ENCODE assay signal across 11 cellular contexts in the genomic region with DNA sequence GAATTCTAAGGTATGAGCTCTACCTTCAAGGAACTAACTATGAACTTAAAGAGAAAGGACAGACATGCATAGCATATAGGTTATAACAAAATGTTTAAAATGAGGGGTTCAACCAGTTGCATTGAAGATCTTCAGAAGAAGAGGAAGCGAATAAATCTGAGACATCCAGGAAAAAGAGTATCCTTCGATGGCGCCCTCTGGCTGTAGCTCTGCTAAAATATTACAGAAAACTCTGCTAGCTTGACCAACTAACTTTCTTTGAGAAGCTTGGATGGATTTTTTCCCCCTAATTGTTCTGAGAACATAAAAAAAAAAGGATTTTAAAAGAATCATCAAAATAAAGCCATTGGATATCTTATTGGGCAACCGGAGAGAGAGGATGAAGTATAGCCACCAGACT.
DNase-seq lines count a peak whose midpoint lies in the region; ATAC-seq, FAIRE-seq and TF ChIP-seq lines count a peak whose summit lies in the region.
"Had no signal": no experiment of that assay in that cellular context is flagged by ENCODE, and none has a peak within 500 bp of the region (broad histone marks: within the 10 kb centered on the region; RNA-seq: fewer than 3 reads in every experiment).

No MANE protein-coding gene starts in this region.

- H3K4me3 ChIP-seq in breast epithelium, result no peak overlapping the region
- H3K4me3 ChIP-seq in transverse colon, result no peak overlapping the region
- H3K4me3 ChIP-seq: thoracic aorta had no signal

- peaks cover 18% of the 10 kb centered on the region for H3K4me1 Mint-ChIP-seq in MCF 10A (ENCODE audit: insufficient read depth, unreplicated experiment)

- no peaks in the 10 kb centered on the region for H3K9me3 Mint-ChIP-seq in MCF 10A (ENCODE audit: unreplicated experiment)

- no peak overlapping the region for H3K27ac Mint-ChIP-seq in MCF 10A (ENCODE audit: low read depth, unreplicated experiment)
- H3K27ac Mint-ChIP-seq: activated T-helper 2 cell treated with anti-CD3 and anti-CD28 coated beads, Interferon-gamma antibody, Interleukin-2, Interleukin-4, amounts not matched to agents 10 μg/mL and 5 μg/mL and 100 μg/mL, durations not matched to agents 14 hours and 24 hours and 36 hours had no signal

- no peaks in the 10 kb centered on the region for H3K27me3 ChIP-seq in breast epithelium
- H3K27me3 ChIP-seq in transverse colon, result no peaks in the 10 kb centered on the region

- intact Hi-C loops in MCF 10A (cut with micrococcal nuclease), result loop anchor here (1.0 to 5.0 kb wide), 2 partner anchors 59 to 223 kb away; no protein-coding TSS in a partner anchor
- intact Hi-C loops in breast epithelium (cut with DNase I; ENCODE audit: low total_unique reads), result no loop called here
- intact Hi-C loops in transverse colon (cut with DNase I; ENCODE audit: low total_unique reads), result no loop called here

- H3K27me3 Mint-ChIP-seq in MCF 10A (ENCODE audit: insufficient read depth, unreplicated experiment), result no peaks in the 10 kb centered on the region

- H3K36me3 ChIP-seq in breast epithelium (no peaks in the 10 kb centered on the region), transverse colon (no peaks in the 10 kb centered on the region)
- H3K36me3 ChIP-seq: thoracic aorta had no signal

- DNase-seq in MCF 10A (ENCODE audit: unreplicated experiment), result peak; percentile 55
- no peak for DNase-seq in breast epithelium (ENCODE audit: low spot score in 2 of 2)
- DNase-seq in RCC 7860 (ENCODE audit: low spot score), result no peak
- DNase-seq in globus pallidus (ENCODE audit: low spot score), result peak; percentile 34
- peak; percentile 34 for DNase-seq in transverse colon
- no peak for DNase-seq in stimulated activated CD8-positive, alpha-beta memory T cell treated with anti-CD3 and anti-CD28 coated beads, Interleukin-4, amount 100 ng/mL, for 48 hours
- DNase-seq: DMS79 had no signal

- TF ChIP-seq CTCF in MCF 10A (IDR thresholded peaks at IDR 0.05; ENCODE audit: unreplicated experiment) (peak; percentile 14), breast epithelium (IDR thresholded peaks at IDR 0.05) (no peak), transverse colon (IDR thresholded peaks at IDR 0.05) (peak; percentile 18 to 38 (median 30))

- H3K4me1 ChIP-seq in breast epithelium (no peaks in the 10 kb centered on the region), transverse colon (no peaks in the 10 kb centered on the region)

- BruUV-seq in MCF 10A (replicated peaks; lab: Mats Ljungman, UMichigan), result no TSS peak

- WGBS in transverse colon (ENCODE audit: low coverage in 1 of 2), 2 donors, result 45 to 69% methylated on average over 3 to 4 of the region's 4 CpGs

- H3K36me3 Mint-ChIP-seq in MCF 10A (ENCODE audit: insufficient read depth, unreplicated experiment), result no peaks in the 10 kb centered on the region

- no peak overlapping the region for H3K4me3 Mint-ChIP-seq in MCF 10A (ENCODE audit: unreplicated experiment)

- FAIRE-seq in RCC 7860 (lab: Jason Lieb, UNC), result peak; percentile 7

- H3K27ac ChIP-seq in breast epithelium (no peak overlapping the region), transverse colon (no peak overlapping the region)
- H3K27ac ChIP-seq: thoracic aorta had no signal

- H3K9me3 ChIP-seq in breast epithelium, result no peaks in the 10 kb centered on the region
- H3K9me3 ChIP-seq in transverse colon, result no peaks in the 10 kb centered on the region
- H3K9me3 ChIP-seq: thoracic aorta had no signal

- ATAC-seq in HG02642 (IDR thresholded peaks at IDR 0.05; ENCODE audit: poor library complexity, unreplicated experiment) (no peak), HG03139 (IDR thresholded peaks at IDR 0.05; ENCODE audit: unreplicated experiment) (no peak)

- no peak for TF ChIP-seq EP300 in transverse colon (IDR thresholded peaks at IDR 0.05; ENCODE audit: low read depth)

- POLR2A ChIA-PET in MCF 10A (lab: Yijun Ruan, JAX), result interaction anchor here (0.7 to 1.1 kb wide), 3 partner anchors 57 to 469 kb away, joined by 3 to 4 read pairs (median 4); no protein-coding TSS in a partner anchor

- CTCF ChIA-PET in MCF 10A (lab: Yijun Ruan, JAX), result interaction anchor here (0.6 to 4.2 kb wide), 22 partner anchors 11 to 1670 kb away, joined by 3 to 35 read pairs (median 4); a partner anchor contains a TSS

- no peak for TF ChIP-seq POLR2A in breast epithelium (IDR thresholded peaks at IDR 0.05)
- TF ChIP-seq POLR2A in transverse colon (IDR thresholded peaks at IDR 0.05), result no peak

- in situ Hi-C loops in transverse colon (cut with MboI; ENCODE audit: low pct_ligation_motif_present in 1 of 4, low pct_unique_long_range_greater_than_20kb in 1 of 4, low sequenced_read_pairs in 3 of 4), result loop anchor here (10.0 to 25.0 kb wide), 5 partner anchors 101 to 1076 kb away; a partner anchor contains a TSS

Comparison
In these comparisons a context has a peak if more than half of its experiments do, and no peak if none do; other contexts are left out.
1. DNase-seq: peak in MCF 10A (single experiment), globus pallidus (single experiment) and transverse colon (single experiment); none in breast epithelium (0 of 2), RCC 7860 (single experiment) and stimulated activated CD8-positive, alpha-beta memory T cell treated with anti-CD3 and anti-CD28 coated beads, Interleukin-4, amount 100 ng/mL, for 48 hours (single experiment).
2. CTCF ChIP-seq: peak in MCF 10A (single experiment) and transverse colon (5 of 5); none in breast epithelium (0 of 3).